In the genomic region with DNA sequence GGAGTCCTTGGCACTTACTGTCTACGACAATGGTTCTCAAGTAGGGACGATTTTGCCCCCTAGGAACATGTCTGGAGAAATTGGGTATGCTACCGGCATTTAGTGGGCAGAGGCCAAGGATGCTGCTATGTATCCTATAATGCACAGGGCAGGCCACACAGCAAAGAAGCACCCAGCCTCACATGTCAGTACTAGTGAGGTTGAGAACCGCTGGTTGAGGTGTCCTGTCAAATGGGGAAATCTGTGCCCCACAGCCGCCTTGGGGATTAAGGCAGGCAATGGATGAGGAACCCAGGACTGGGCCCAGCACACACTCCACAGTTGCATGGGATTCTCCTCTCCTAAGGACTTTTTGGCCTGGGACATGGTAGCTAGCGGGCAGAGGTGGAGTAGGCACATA, we compare ENCODE assay signal across 18 cellular contexts.
DNase-seq lines count a peak whose midpoint lies in the region; TF ChIP-seq lines count a peak whose summit lies in the region.
"Had no signal": no experiment of that assay in that cellular context is flagged by ENCODE, and none has a peak within 500 bp of the region (broad histone marks: within the 10 kb centered on the region; RNA-seq: fewer than 3 reads in every experiment).

No MANE protein-coding gene starts in this region.

- in situ Hi-C loops in mammary epithelial cell (cut with MboI; ENCODE audit: low sequenced_read_pairs in 2 of 2), result loop anchor here (5.0 to 10.0 kb wide), 2 partner anchors 91 to 168 kb away; no protein-coding TSS in a partner anchor

- H3K27ac Mint-ChIP-seq in T-helper 2 cell treated with Interferon-gamma antibody and Interleukin-4, amounts not matched to agents 5 μg/mL and 100 μg/mL, for 36 hours, result no peak overlapping the region
- H3K27ac Mint-ChIP-seq: activated CD4-positive, alpha-beta memory T cell treated with anti-CD3 and anti-CD28 coated beads, Interleukin-2, amount 10 ng/mL, durations not matched to agents 7 days and 5 days; CD4-positive, alpha-beta T cell; stimulated activated memory B cell treated with anti-CD40 and anti-IgM and Interleukin-4, amounts not matched to agents 10 μg/mL and 1 μg/mL and 100 μg/mL, for 72 hours had no signal

- H3K9me2 ChIP-seq in Karpas-422 (replicated peaks; ENCODE audit: insufficient read depth, low read length), result no peaks in the 10 kb centered on the region

- H3K36me3 ChIP-seq in BLaER1 (no peaks in the 10 kb centered on the region), mammary epithelial cell (ENCODE audit: insufficient read depth, low read length) (no peaks in the 10 kb centered on the region), neuronal stem cell (replicated peaks in 1 of 2; ENCODE audit: control insufficient read depth in 2 of 2, insufficient read depth in 2 of 2, low read length in 2 of 2) (no peaks in the 10 kb centered on the region), Karpas-422 (ENCODE audit: insufficient read depth, low read length) (no peaks in the 10 kb centered on the region)
- H3K36me3 ChIP-seq: ascending aorta, thoracic aorta had no signal

- H2AK5ac ChIP-seq in neuronal stem cell (ENCODE audit: low read depth, low read length), result no peak overlapping the region

- no peaks in the 10 kb centered on the region for H3K27me3 Mint-ChIP-seq in T-helper 2 cell treated with Interferon-gamma antibody and Interleukin-4, amounts not matched to agents 5 μg/mL and 100 μg/mL, for 36 hours (ENCODE audit: low read depth)
- H3K27me3 Mint-ChIP-seq: activated CD4-positive, alpha-beta memory T cell treated with anti-CD3 and anti-CD28 coated beads, Interleukin-2, amount 10 ng/mL, durations not matched to agents 7 days and 5 days; CD4-positive, alpha-beta T cell; naive thymus-derived CD8-positive, alpha-beta T cell had no signal

- peaks cover 15% of the 10 kb centered on the region for H3K4me1 Mint-ChIP-seq in T-helper 2 cell treated with Interferon-gamma antibody and Interleukin-4, amounts not matched to agents 5 μg/mL and 100 μg/mL, for 36 hours (ENCODE audit: low read depth)

- H3K79me2 ChIP-seq in mammary epithelial cell (ENCODE audit: insufficient read depth, low read length) (no peaks in the 10 kb centered on the region), Karpas-422 (ENCODE audit: low read length) (no peaks in the 10 kb centered on the region)

- dilution Hi-C loops in mammary epithelial cell (cut with HindIII; ENCODE audit: low sequenced_read_pairs), result no loop called here

- H3K14ac ChIP-seq in neuronal stem cell (ENCODE audit: low read length), result no peak overlapping the region

- H3K27ac ChIP-seq in BLaER1 (no peak overlapping the region; the same call in 1 of the 2 replicates), mammary epithelial cell (ENCODE audit: insufficient read depth, low read depth, low read length) (peak overlapping the region; percentile 11), neuronal stem cell (replicated peaks; ENCODE audit: low read length) (no peak overlapping the region), Karpas-422 (ENCODE audit: low read length) (no peak overlapping the region)

- no peaks in the 10 kb centered on the region for H3K36me3 Mint-ChIP-seq in T-helper 2 cell treated with Interferon-gamma antibody and Interleukin-4, amounts not matched to agents 5 μg/mL and 100 μg/mL, for 36 hours (ENCODE audit: low read depth)
- H3K36me3 Mint-ChIP-seq: activated naive CD4-positive, alpha-beta T cell treated with anti-CD3 and anti-CD28 coated beads, Interleukin-2, amount 50 U/mL, for 72 hours; naive thymus-derived CD8-positive, alpha-beta T cell; stimulated activated memory B cell treated with anti-CD40 and anti-IgM and Interleukin-4, amounts not matched to agents 10 μg/mL and 1 μg/mL and 100 μg/mL, for 72 hours had no signal

- BruUV-seq in mammary epithelial cell (replicated peaks; lab: Mats Ljungman, UMichigan), result no TSS peak

- H3K9me3 Mint-ChIP-seq in T-helper 2 cell treated with Interferon-gamma antibody and Interleukin-4, amounts not matched to agents 5 μg/mL and 100 μg/mL, for 36 hours, result no peaks in the 10 kb centered on the region
- H3K9me3 Mint-ChIP-seq: activated CD4-positive, alpha-beta memory T cell treated with anti-CD3 and anti-CD28 coated beads, Interleukin-2, amount 10 ng/mL, durations not matched to agents 7 days and 5 days; activated naive CD4-positive, alpha-beta T cell treated with anti-CD3 and anti-CD28 coated beads, Interleukin-2, amount 50 U/mL, for 72 hours; CD4-positive, alpha-beta T cell; naive thymus-derived CD8-positive, alpha-beta T cell; stimulated activated memory B cell treated with anti-CD40 and anti-IgM and Interleukin-4, amounts not matched to agents 10 μg/mL and 1 μg/mL and 100 μg/mL, for 72 hours had no signal

- 84% methylated on average over 6 of the region's 6 CpGs for WGBS in mammary epithelial cell (ENCODE audit: low coverage, missing lambda C conversion rate)
- WGBS in neuronal stem cell (ENCODE audit: extremely low coverage in 2 of 2, insufficient read length in 2 of 2, insufficient replicate concordance in 1 of 2), 2 donors, result no CpG with 5 or more reads among the region's 6 CpGs

- no peak for TF ChIP-seq CTCF in mammary epithelial cell (conservative IDR thresholded peaks at IDR 0.05 in 1 of 2, IDR thresholded peaks at IDR 0.05 in 1 of 2; ENCODE audit: extremely low read depth in 1 of 2, insufficient read depth in 1 of 2, low read depth in 1 of 2, low read length in 2 of 2)

- H4K8ac ChIP-seq in neuronal stem cell (ENCODE audit: low read depth, low read length), result no peak overlapping the region

- H3K27me3 ChIP-seq in BLaER1, result no peaks in the 10 kb centered on the region
- H3K27me3 ChIP-seq in mammary epithelial cell (ENCODE audit: insufficient read depth, low read length), result no peaks in the 10 kb centered on the region
- H3K27me3 ChIP-seq in neuronal stem cell (ENCODE audit: control insufficient read depth in 3 of 3, insufficient read depth in 3 of 3, low read depth in 1 of 3, low read length in 3 of 3), result no peaks in the 10 kb centered on the region
- no peaks in the 10 kb centered on the region for H3K27me3 ChIP-seq in Karpas-422 (ENCODE audit: low read length)
- H3K27me3 ChIP-seq: ascending aorta had no signal

- no peak overlapping the region for H4K91ac ChIP-seq in neuronal stem cell (ENCODE audit: low read depth, low read length, poor library complexity)

- H3K4ac ChIP-seq in neuronal stem cell (ENCODE audit: low read length), result no peak overlapping the region

- H3K9ac ChIP-seq in BLaER1 (0 out of 2 replicates have a peak overlapping the region, but pooled peaks have one; percentile 67), mammary epithelial cell (ENCODE audit: insufficient read depth, low read length) (no peak overlapping the region), neuronal stem cell (ENCODE audit: low read depth, low read length, poor library complexity) (no peak overlapping the region), Karpas-422 (ENCODE audit: low read length) (no peak overlapping the region)

- no peak overlapping the region for H2BK120ac ChIP-seq in neuronal stem cell (ENCODE audit: low read depth, low read length)

- H3K4me2 ChIP-seq in BLaER1 (peak overlapping the region; percentile 87), mammary epithelial cell (ENCODE audit: insufficient read depth, low read depth, low read length) (no peak overlapping the region), neuronal stem cell (ENCODE audit: insufficient read depth, low read length, poor library complexity, severe bottlenecking) (no peak overlapping the region), Karpas-422 (ENCODE audit: low read depth, low read length, poor library complexity, severe bottlenecking) (no peak overlapping the region)

- no peaks in the 10 kb centered on the region for H3K9me3 ChIP-seq in BLaER1
- H3K9me3 ChIP-seq in mammary epithelial cell (replicated peaks; ENCODE audit: insufficient read depth, low read length), result no peaks in the 10 kb centered on the region
- no peaks in the 10 kb centered on the region for H3K9me3 ChIP-seq in neuronal stem cell (replicated peaks in 1 of 2; ENCODE audit: control insufficient read depth in 2 of 2, insufficient read depth in 1 of 2, low read depth in 1 of 2, low read length in 2 of 2)
- H3K9me3 ChIP-seq in Karpas-422 (ENCODE audit: low read length), result no peaks in the 10 kb centered on the region
- H3K9me3 ChIP-seq: ascending aorta, thoracic aorta had no signal

- H3K4me3 ChIP-seq in BLaER1 (no peak overlapping the region), mammary epithelial cell (replicated peaks in 1 of 3; ENCODE audit: insufficient read depth in 1 of 3, low read depth in 2 of 3, low read length in 3 of 3) (no peak overlapping the region), neuronal stem cell (ENCODE audit: low read length in 2 of 2) (no peak overlapping the region), Karpas-422 (ENCODE audit: low read length) (no peak overlapping the region)
- H3K4me3 ChIP-seq: ascending aorta, thoracic aorta had no signal

- H3K4me1 ChIP-seq in BLaER1, result peaks cover 91% of the 10 kb centered on the region
- H3K4me1 ChIP-seq in mammary epithelial cell (ENCODE audit: insufficient read depth, low read length), result peaks cover 78% of the 10 kb centered on the region
- peaks cover 26 to 41% of the 10 kb centered on the region in 2 donors for H3K4me1 ChIP-seq in neuronal stem cell (ENCODE audit: control insufficient read depth in 2 of 2, insufficient read depth in 1 of 2, low read depth in 1 of 2, low read length in 2 of 2)
- peaks cover 10% of the 10 kb centered on the region for H3K4me1 ChIP-seq in Karpas-422 (ENCODE audit: low read length)

- DNase-seq in NCI-H69 (lab: John Stamatoyannopoulos, UW) (peak; percentile 42), mammary epithelial cell (no peak), neuronal stem cell (ENCODE audit: low spot score) (no peak), Karpas-422 (no peak), NCI-H1930 (lab: John Stamatoyannopoulos, UW) (no peak)
- DNase-seq in T-helper 2 cell treated with Interferon-gamma antibody and Interleukin-4, amounts not matched to agents 5 μg/mL and 100 μg/mL, for 36 hours (ENCODE audit: low spot score), result no peak
- DNase-seq in stimulated activated CD4-positive, alpha-beta T cell treated with anti-CD3 and anti-CD28 coated beads, Interleukin-15, amount 100 ng/mL, for 24 hours, result no peak
- DNase-seq: activated CD4-positive, alpha-beta memory T cell treated with anti-CD3 and anti-CD28 coated beads, Interleukin-2, amount 10 ng/mL, durations not matched to agents 7 days and 5 days; CD4-positive, alpha-beta T cell; effector memory CD4-positive, alpha-beta T cell; naive thymus-derived CD8-positive, alpha-beta T cell; stimulated activated CD4-positive, alpha-beta T cell treated with anti-CD3 and anti-CD28 coated beads, Interleukin-1b, Interleukin-23, amount 100 ng/mL, for 48 hours; T-helper 9 cell had no signal

- no peak overlapping the region for H2BK15ac ChIP-seq in neuronal stem cell (ENCODE audit: low read length)

- CTCF ChIA-PET in mammary epithelial cell (lab: Charles Lee; ENCODE audit: low non-redundant PET), result no interaction called here

- H2BK12ac ChIP-seq in neuronal stem cell (ENCODE audit: low read length), result no peak overlapping the region

- H4K20me1 ChIP-seq in BLaER1 (no peaks in the 10 kb centered on the region), mammary epithelial cell (ENCODE audit: insufficient read depth, low read length) (no peaks in the 10 kb centered on the region), Karpas-422 (ENCODE audit: insufficient read depth, low read depth, low read length) (peaks cover 4% of the 10 kb centered on the region; the same call in 1 of the 2 replicates)

- H3K4me3 Mint-ChIP-seq in T-helper 2 cell treated with Interferon-gamma antibody and Interleukin-4, amounts not matched to agents 5 μg/mL and 100 μg/mL, for 36 hours, result no peak overlapping the region
- H3K4me3 Mint-ChIP-seq: activated CD4-positive, alpha-beta memory T cell treated with anti-CD3 and anti-CD28 coated beads, Interleukin-2, amount 10 ng/mL, durations not matched to agents 7 days and 5 days; CD4-positive, alpha-beta T cell; naive thymus-derived CD8-positive, alpha-beta T cell; stimulated activated memory B cell treated with anti-CD40 and anti-IgM and Interleukin-4, amounts not matched to agents 10 μg/mL and 1 μg/mL and 100 μg/mL, for 72 hours had no signal

- no peak overlapping the region for H3K23ac ChIP-seq in neuronal stem cell (ENCODE audit: low read depth, low read length, poor library complexity)

- no peak overlapping the region for H2AFZ ChIP-seq in mammary epithelial cell (ENCODE audit: low read depth, low read length)
- no peak overlapping the region for H2AFZ ChIP-seq in neuronal stem cell (ENCODE audit: low read length)
- H2AFZ ChIP-seq in Karpas-422 (ENCODE audit: low read length), result no peak overlapping the region

- peak overlapping the region; percentile 95 for H2BK5ac ChIP-seq in neuronal stem cell (ENCODE audit: low read length)

- no peaks in the 10 kb centered on the region for H3K79me1 ChIP-seq in neuronal stem cell (ENCODE audit: low read depth, low read length)

- peak overlapping the region; percentile 29 for H3K18ac ChIP-seq in neuronal stem cell (ENCODE audit: low read length)

- intact Hi-C loops in mammary epithelial cell (cut with micrococcal nuclease), result loop anchor here (1.0 to 10.0 kb wide), 6 partner anchors 20 to 406 kb away; partner anchors contain the start of genes ABCC3, LUC7L3 and SPATA20
